ENCODE assay signal across 1 cellular context in genomic region chr20:58481541-58482021, GRCh38.
TF ChIP-seq lines count a peak whose summit lies in the region.

No MANE protein-coding gene starts in this region.

TF ChIP-seq in GM23338, 12 proteins besides CTCF, POLR2A, EP300 and RAD21 (continued from another document):
- TF ChIP-seq, protein P1, sequence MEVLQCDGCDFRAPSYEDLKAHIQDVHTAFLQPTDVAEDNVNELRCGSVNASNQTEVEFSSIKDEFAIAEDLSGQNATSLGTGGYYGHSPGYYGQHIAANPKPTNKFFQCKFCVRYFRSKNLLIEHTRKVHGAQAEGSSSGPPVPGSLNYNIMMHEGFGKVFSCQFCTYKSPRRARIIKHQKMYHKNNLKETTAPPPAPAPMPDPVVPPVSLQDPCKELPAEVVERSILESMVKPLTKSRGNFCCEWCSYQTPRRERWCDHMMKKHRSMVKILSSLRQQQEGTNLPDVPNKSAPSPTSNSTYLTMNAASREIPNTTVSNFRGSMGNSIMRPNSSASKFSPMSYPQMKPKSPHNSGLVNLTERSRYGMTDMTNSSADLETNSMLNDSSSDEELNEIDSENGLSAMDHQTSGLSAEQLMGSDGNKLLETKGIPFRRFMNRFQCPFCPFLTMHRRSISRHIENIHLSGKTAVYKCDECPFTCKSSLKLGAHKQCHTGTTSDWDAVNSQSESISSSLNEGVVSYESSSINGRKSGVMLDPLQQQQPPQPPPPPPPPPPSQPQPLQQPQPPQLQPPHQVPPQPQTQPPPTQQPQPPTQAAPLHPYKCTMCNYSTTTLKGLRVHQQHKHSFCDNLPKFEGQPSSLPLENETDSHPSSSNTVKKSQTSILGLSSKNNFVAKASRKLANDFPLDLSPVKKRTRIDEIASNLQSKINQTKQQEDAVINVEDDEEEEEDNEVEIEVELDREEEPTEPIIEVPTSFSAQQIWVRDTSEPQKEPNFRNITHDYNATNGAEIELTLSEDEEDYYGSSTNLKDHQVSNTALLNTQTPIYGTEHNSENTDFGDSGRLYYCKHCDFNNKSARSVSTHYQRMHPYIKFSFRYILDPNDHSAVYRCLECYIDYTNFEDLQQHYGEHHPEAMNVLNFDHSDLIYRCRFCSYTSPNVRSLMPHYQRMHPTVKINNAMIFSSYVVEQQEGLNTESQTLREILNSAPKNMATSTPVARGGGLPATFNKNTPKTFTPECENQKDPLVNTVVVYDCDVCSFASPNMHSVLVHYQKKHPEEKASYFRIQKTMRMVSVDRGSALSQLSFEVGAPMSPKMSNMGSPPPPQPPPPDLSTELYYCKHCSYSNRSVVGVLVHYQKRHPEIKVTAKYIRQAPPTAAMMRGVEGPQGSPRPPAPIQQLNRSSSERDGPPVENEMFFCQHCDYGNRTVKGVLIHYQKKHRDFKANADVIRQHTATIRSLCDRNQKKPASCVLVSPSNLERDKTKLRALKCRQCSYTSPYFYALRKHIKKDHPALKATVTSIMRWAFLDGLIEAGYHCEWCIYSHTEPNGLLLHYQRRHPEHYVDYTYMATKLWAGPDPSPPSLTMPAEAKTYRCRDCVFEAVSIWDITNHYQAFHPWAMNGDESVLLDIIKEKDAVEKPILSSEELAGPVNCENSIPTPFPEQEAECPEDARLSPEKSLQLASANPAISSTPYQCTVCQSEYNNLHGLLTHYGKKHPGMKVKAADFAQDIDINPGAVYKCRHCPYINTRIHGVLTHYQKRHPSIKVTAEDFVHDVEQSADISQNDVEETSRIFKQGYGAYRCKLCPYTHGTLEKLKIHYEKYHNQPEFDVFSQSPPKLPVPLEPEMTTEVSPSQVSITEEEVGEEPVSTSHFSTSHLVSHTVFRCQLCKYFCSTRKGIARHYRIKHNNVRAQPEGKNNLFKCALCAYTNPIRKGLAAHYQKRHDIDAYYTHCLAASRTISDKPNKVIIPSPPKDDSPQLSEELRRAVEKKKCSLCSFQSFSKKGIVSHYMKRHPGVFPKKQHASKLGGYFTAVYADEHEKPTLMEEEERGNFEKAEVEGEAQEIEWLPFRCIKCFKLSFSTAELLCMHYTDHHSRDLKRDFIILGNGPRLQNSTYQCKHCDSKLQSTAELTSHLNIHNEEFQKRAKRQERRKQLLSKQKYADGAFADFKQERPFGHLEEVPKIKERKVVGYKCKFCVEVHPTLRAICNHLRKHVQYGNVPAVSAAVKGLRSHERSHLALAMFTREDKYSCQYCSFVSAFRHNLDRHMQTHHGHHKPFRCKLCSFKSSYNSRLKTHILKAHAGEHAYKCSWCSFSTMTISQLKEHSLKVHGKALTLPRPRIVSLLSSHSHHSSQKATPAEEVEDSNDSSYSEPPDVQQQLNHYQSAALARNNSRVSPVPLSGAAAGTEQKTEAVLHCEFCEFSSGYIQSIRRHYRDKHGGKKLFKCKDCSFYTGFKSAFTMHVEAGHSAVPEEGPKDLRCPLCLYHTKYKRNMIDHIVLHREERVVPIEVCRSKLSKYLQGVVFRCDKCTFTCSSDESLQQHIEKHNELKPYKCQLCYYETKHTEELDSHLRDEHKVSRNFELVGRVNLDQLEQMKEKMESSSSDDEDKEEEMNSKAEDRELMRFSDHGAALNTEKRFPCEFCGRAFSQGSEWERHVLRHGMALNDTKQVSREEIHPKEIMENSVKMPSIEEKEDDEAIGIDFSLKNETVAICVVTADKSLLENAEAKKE (CRISPR knock-in tag; IDR thresholded peaks at IDR 0.05) = no peak
- TF ChIP-seq CREB1 (CRISPR knock-in tag; IDR thresholded peaks at IDR 0.05; ENCODE audit: low read depth) (no peak), ZNF114 (CRISPR knock-in tag; IDR thresholded peaks at IDR 0.05) (no peak), EZH2phosphoT487 (IDR thresholded peaks at IDR 0.05; ENCODE audit: unreplicated experiment) (no peak)
